In the genomic region with DNA sequence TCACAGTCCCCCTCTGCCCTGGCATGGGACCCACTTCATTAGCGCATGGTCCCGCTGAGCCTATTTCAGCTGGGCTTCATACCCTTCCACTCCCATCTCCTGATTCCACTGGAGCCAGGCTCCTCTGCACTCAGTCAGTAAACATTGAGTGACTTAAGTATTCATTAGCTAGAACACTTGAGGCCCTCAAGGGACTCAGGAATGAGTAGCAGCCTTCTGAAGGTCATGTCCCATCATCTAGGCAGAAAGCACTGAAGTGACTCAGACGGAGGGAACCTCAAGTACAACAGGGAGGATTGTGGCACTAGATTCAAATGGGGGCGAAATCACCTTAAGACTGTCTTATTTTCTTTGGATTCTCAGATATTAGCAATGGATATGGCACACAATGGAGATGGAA, we compare ENCODE assay signal across 17 cellular contexts.
A peak's percentile ranks its signal among the peaks of the same experiment; 100 is the strongest.
DNase-seq lines count a peak whose midpoint lies in the region; ATAC-seq and TF ChIP-seq lines count a peak whose summit lies in the region.
"Had no signal": no experiment of that assay in that cellular context is flagged by ENCODE, and none has a peak within 500 bp of the region (broad histone marks: within the 10 kb centered on the region; RNA-seq: fewer than 3 reads in every experiment).

No MANE protein-coding gene starts in this region.

- H3K27me3 Mint-ChIP-seq in naive thymus-derived CD8-positive, alpha-beta T cell, result peaks cover 0 to 5% (median 0%) of the 10 kb centered on the region in 5 donors

- peaks cover 0 to 17% (median 0%) of the 10 kb centered on the region in 11 experiments; a peak in 1 of 22 replicates for H3K27me3 ChIP-seq in BLaER1 treated with 17β-estradiol and CSF1 and Interleukin-3, amounts not matched to agents 10 nM and 100 nM
- no peaks in the 10 kb centered on the region for H3K27me3 ChIP-seq in lower lobe of right lung (ENCODE audit: low read depth)

- TF ChIP-seq POLR2A in NB4 (IDR thresholded peaks at IDR 0.05; ENCODE audit: extremely low read depth, insufficient read length), result no peak

- no peak overlapping the region for H3K27ac ChIP-seq in BLaER1 treated with 17β-estradiol and CSF1 and Interleukin-3, amounts not matched to agents 10 nM and 100 nM
- no peak overlapping the region for H3K27ac ChIP-seq in lower lobe of right lung

- H4K20me1 ChIP-seq in BLaER1 treated with 17β-estradiol and CSF1 and Interleukin-3, amounts not matched to agents 10 nM and 100 nM, result peaks cover 0 to 4% (median 0%) of the 10 kb centered on the region in 11 experiments; a peak in 1 of 22 replicates

- no peaks in the 10 kb centered on the region for H3K36me3 ChIP-seq in BLaER1 treated with 17β-estradiol and CSF1 and Interleukin-3, amounts not matched to agents 10 nM and 100 nM
- no peaks in the 10 kb centered on the region for H3K36me3 ChIP-seq in lower lobe of right lung

- no peak overlapping the region for H3K4me3 Mint-ChIP-seq in naive thymus-derived CD8-positive, alpha-beta T cell
- H3K4me3 Mint-ChIP-seq: neural crest cell had no signal

- POLR2A ChIA-PET in naive thymus-derived CD8-positive, alpha-beta T cell (lab: Charles Lee), result no interaction called here

- peaks cover 28 to 54% (median 41%) of the 10 kb centered on the region in 10 experiments for H3K4me1 ChIP-seq in BLaER1 treated with 17β-estradiol and CSF1 and Interleukin-3, amounts not matched to agents 10 nM and 100 nM
- H3K4me1 ChIP-seq in lower lobe of right lung, result peaks cover 32% of the 10 kb centered on the region

- no peaks in the 10 kb centered on the region for H3K9me3 Mint-ChIP-seq in naive thymus-derived CD8-positive, alpha-beta T cell
- H3K9me3 Mint-ChIP-seq: neural crest cell had no signal

- no peak overlapping the region for H3K27ac Mint-ChIP-seq in naive thymus-derived CD8-positive, alpha-beta T cell

- no peak overlapping the region for H3K4me3 ChIP-seq in BLaER1 treated with 17β-estradiol and CSF1 and Interleukin-3, amounts not matched to agents 10 nM and 100 nM
- no peak overlapping the region for H3K4me3 ChIP-seq in NB4 (ENCODE audit: low read depth, low read length)
- H3K4me3 ChIP-seq in lower lobe of right lung, result no peak overlapping the region

- DNase-seq in NB4 (ENCODE audit: low read depth) (peak; percentile 46), lower lobe of right lung (no peak), AML-193 (lab: John Stamatoyannopoulos, UW) (no peak), NCI-H82 (lab: John Stamatoyannopoulos, UW) (no peak)
- DNase-seq in stimulated activated CD4-positive, alpha-beta T cell treated with anti-CD3 and anti-CD28 coated beads, Interleukin-12 subunit alpha, Interleukin-12 subunit beta, amount 100 ng/mL, for 4 hours, result no peak
- no peak for DNase-seq in naive thymus-derived CD8-positive, alpha-beta T cell
- DNase-seq: activated CD4-positive, alpha-beta T cell treated with anti-CD3 and anti-CD28 coated beads for 4 hours; dermis blood vessel endothelial cell; KG1; mesendoderm; NCI-H1436 treated with DMSO at 0.1 percent for 48 hours; NCI-H345; SIG-M5; T-helper 2 cell had no signal

- intact Hi-C loops in lower lobe of right lung (cut with DNase I), result no loop called here

- H3K9me3 ChIP-seq in BLaER1 treated with 17β-estradiol and CSF1 and Interleukin-3, amounts not matched to agents 10 nM and 100 nM (replicated peaks in 1 of 11), result no peaks in the 10 kb centered on the region
- no peaks in the 10 kb centered on the region for H3K9me3 ChIP-seq in lower lobe of right lung

- H3K9ac ChIP-seq in BLaER1 treated with 17β-estradiol and CSF1 and Interleukin-3, amounts not matched to agents 10 nM and 100 nM, result no peak overlapping the region

- peaks cover 0 to 40% (median 0%) of the 10 kb centered on the region in 4 donors for H3K4me1 Mint-ChIP-seq in naive thymus-derived CD8-positive, alpha-beta T cell

- no peak for TF ChIP-seq CTCF in NB4 (IDR thresholded peaks at IDR 0.05; ENCODE audit: low read depth, low read length)
- TF ChIP-seq CTCF in lower lobe of right lung (IDR thresholded peaks at IDR 0.05), result no peak

- ATAC-seq in GM21825 (IDR thresholded peaks at IDR 0.05; ENCODE audit: unreplicated experiment), result peak; percentile 8
- peak; percentile 9 to 56 for ATAC-seq in lower lobe of right lung
- no peak for ATAC-seq in naive thymus-derived CD8-positive, alpha-beta T cell

- H3K36me3 Mint-ChIP-seq in naive thymus-derived CD8-positive, alpha-beta T cell, result no peaks in the 10 kb centered on the region

- H3K4me2 ChIP-seq in BLaER1 treated with 17β-estradiol and CSF1 and Interleukin-3, amounts not matched to agents 10 nM and 100 nM, result peak overlapping the region; percentile 24 to 75 (median 56); a peak in 19 of 22 replicates

Comparison
In these comparisons a context has a peak if more than half of its experiments do, and no peak if none do; other contexts are left out.
1. ATAC-seq: peak in GM21825 (single experiment) and lower lobe of right lung (2 of 2); none in naive thymus-derived CD8-positive, alpha-beta T cell (0 of 2).